Comparison of ENCODE assay signal across 19 cellular contexts in the genomic region with DNA sequence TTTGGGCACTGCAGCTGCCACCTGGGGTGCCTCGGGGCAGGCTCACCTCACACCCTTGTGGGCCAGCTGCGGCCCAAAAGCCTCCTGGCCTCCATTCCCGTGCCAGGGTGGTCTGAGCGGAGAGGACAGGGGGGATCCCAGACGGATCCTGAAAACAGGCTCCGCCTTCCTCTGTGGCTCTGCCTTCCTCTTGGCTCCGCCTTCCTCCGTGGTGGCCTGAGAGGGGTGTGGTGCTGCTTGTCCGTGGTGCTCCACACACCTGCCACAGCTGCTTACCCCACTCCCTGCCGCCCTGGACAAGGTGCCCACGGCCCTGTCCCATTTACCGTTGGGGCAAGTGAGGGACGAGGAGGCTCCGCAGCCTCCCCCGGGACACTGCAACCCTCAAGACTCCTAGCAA. TPM values are rescaled to one million over a fixed set of nuclear protein-coding genes. Genes with fewer than 3 reads are reported as not detected.
DNase-seq lines count a peak whose midpoint lies in the region; ATAC-seq, FAIRE-seq and TF ChIP-seq lines count a peak whose summit lies in the region.
"Had no signal": no experiment of that assay in that cellular context is flagged by ENCODE, and none has a peak within 500 bp of the region (broad histone marks: within the 10 kb centered on the region; RNA-seq: fewer than 3 reads in every experiment).

No MANE protein-coding gene starts in this region.

- H3K4me3 ChIP-seq in HepG2 (replicated peaks in 1 of 3; ENCODE audit: insufficient read depth in 1 of 3, low read depth in 2 of 3, low read length in 3 of 3) (no peak overlapping the region), right lobe of liver (no peak overlapping the region), HEK293 (ENCODE audit: low read depth, low read length) (no peak overlapping the region), neuronal stem cell (ENCODE audit: low read length in 2 of 2) (no peak overlapping the region), WERI-Rb-1 (ENCODE audit: low read depth, low read length) (no peak overlapping the region)
- H3K4me3 ChIP-seq: GM23248 had no signal

- intact Hi-C loops in HepG2 (cut with micrococcal nuclease; ENCODE audit: unreplicated experiment) (no loop called here), right lobe of liver (cut with DNase I) (no loop called here), left colon (cut with DNase I, micrococcal nuclease) (no loop called here)

- no peak overlapping the region for H3K27ac ChIP-seq in HepG2 (ENCODE audit: extremely low read length, insufficient read depth, low read length)
- no peak overlapping the region for H3K27ac ChIP-seq in right lobe of liver
- H3K27ac ChIP-seq in HEK293 (ENCODE audit: extremely low read depth, low read depth, low read length) = no peak overlapping the region
- H3K27ac ChIP-seq in neuronal stem cell (replicated peaks; ENCODE audit: low read length) = no peak overlapping the region
- no peak overlapping the region for H3K27ac ChIP-seq in WERI-Rb-1
- no peak overlapping the region for H3K27ac ChIP-seq in foreskin keratinocyte
- H3K27ac ChIP-seq: 22Rv1, GM23248 had no signal

- H3K4me1 ChIP-seq in HepG2 (ENCODE audit: insufficient read depth, low read length) (peaks cover 88% of the 10 kb centered on the region), right lobe of liver (no peaks in the 10 kb centered on the region), HEK293 (ENCODE audit: control insufficient read depth, insufficient read depth, low read length) (peaks cover 7% of the 10 kb centered on the region), neuronal stem cell (ENCODE audit: control insufficient read depth in 2 of 2, insufficient read depth in 1 of 2, low read depth in 1 of 2, low read length in 2 of 2) (peaks cover 13 to 28% of the 10 kb centered on the region in 2 donors), foreskin keratinocyte (no peaks in the 10 kb centered on the region)

- no peak overlapping the region for H3K14ac ChIP-seq in neuronal stem cell (ENCODE audit: low read length)

- ATAC-seq in HepG2 (no peak), right lobe of liver (no peak), left colon (peak; percentile 54), foreskin keratinocyte (no peak)

- no peak for FAIRE-seq in HepG2 (lab: Jason Lieb, UNC)
- FAIRE-seq: A204.1, G401.6, GM12892 had no signal

- H3K18ac ChIP-seq in neuronal stem cell (ENCODE audit: low read length) = peak overlapping the region; percentile 79

- no peak overlapping the region for H3K4me2 ChIP-seq in HepG2 (ENCODE audit: low read depth, low read length)
- no peak overlapping the region for H3K4me2 ChIP-seq in neuronal stem cell (ENCODE audit: insufficient read depth, low read length, poor library complexity, severe bottlenecking)

- no TSS peak for BruUV-seq in HepG2 (replicated peaks; lab: Mats Ljungman, UMichigan)

- TF ChIP-seq POLR2A in HepG2 (IDR thresholded peaks at IDR 0.05; ENCODE audit: insufficient read depth in 1 of 2, low read depth in 2 of 2, low read length in 2 of 2) = no peak
- TF ChIP-seq POLR2A in right lobe of liver (IDR thresholded peaks at IDR 0.05) = no peak

- TF ChIP-seq CTCF in HepG2 (CRISPR knock-in tag; IDR thresholded peaks at IDR 0.05) (no peak), right lobe of liver (IDR thresholded peaks at IDR 0.05) (no peak), HEK293 (tag by site-specific recombination; IDR thresholded peaks at IDR 0.05) (no peak), WERI-Rb-1 (IDR thresholded peaks at IDR 0.05; ENCODE audit: low read depth, low read length) (no peak), foreskin keratinocyte (conservative IDR thresholded peaks at IDR 0.05) (no peak)

- POLR2A ChIA-PET in HepG2 (lab: Yijun Ruan, JAX) (interaction anchor here (1.5 to 7.3 kb wide), 4 partner anchors 7 to 28 kb away, joined by 6 to 88 read pairs (median 19); partner anchors contain the start of gene KCNQ1OT1), HEK293 (lab: Yijun Ruan, JAX) (interaction anchor here (1.8 kb wide), 1 partner anchor 23 kb away, joined by 6 read pairs; the partner anchor contains the start of gene KCNQ1OT1)

- H3K79me1 ChIP-seq in neuronal stem cell (ENCODE audit: low read depth, low read length) = peaks cover 2% of the 10 kb centered on the region

- H2AFZ ChIP-seq in HepG2 (ENCODE audit: low read length) (no peak overlapping the region), neuronal stem cell (ENCODE audit: low read length) (no peak overlapping the region)
- H2AFZ ChIP-seq: GM23248 had no signal

- H4K91ac ChIP-seq in neuronal stem cell (ENCODE audit: low read depth, low read length, poor library complexity) = no peak overlapping the region

- peaks cover 20% of the 10 kb centered on the region for H3K79me2 ChIP-seq in HepG2 (ENCODE audit: insufficient read depth, low read length)

- 81% methylated on average over 9 of the region's 15 CpGs for WGBS in HepG2 (ENCODE audit: low lambda C conversion rate)
- WGBS in right lobe of liver (ENCODE audit: insufficient coverage, low coverage, low lambda C conversion rate, missing lambda C conversion rate) = no CpG with 5 or more reads among the region's 15 CpGs
- no CpG with 5 or more reads among the region's 15 CpGs for WGBS in neuronal stem cell (ENCODE audit: extremely low coverage in 2 of 2, insufficient read length in 2 of 2, insufficient replicate concordance in 1 of 2), 2 donors

- no peak for DNase-seq in HepG2 (ENCODE audit: low spot score)
- no peak for DNase-seq in right lobe of liver
- DNase-seq in left colon = no peak
- no peak for DNase-seq in neuronal stem cell (ENCODE audit: low spot score)
- DNase-seq in HK-2 (ENCODE audit: unreplicated experiment) = no peak
- DNase-seq in WERI-Rb-1 = no peak
- DNase-seq in foreskin keratinocyte = no peak
- DNase-seq: C1 segment of cervical spinal cord; Caco-2; CD4-positive, alpha-beta memory T cell; DMS153; DND-41; GM23248; H9 had no signal

- in situ Hi-C loops in HepG2 (cut with HindIII; ENCODE audit: extremely low pct_ligation_motif_present, low pct_unique_long_range_greater_than_20kb) = no loop called here

- no peaks in the 10 kb centered on the region for H3K36me3 ChIP-seq in HepG2 (replicated peaks in 1 of 2; ENCODE audit: control insufficient read depth in 1 of 2, insufficient read depth in 2 of 2, low read length in 2 of 2)
- H3K36me3 ChIP-seq in right lobe of liver = no peaks in the 10 kb centered on the region
- H3K36me3 ChIP-seq in HEK293 (ENCODE audit: control insufficient read depth in 2 of 2, insufficient read depth in 1 of 2, low read length in 2 of 2) = no peaks in the 10 kb centered on the region
- H3K36me3 ChIP-seq in neuronal stem cell (replicated peaks in 1 of 2; ENCODE audit: control insufficient read depth in 2 of 2, insufficient read depth in 2 of 2, low read length in 2 of 2) = no peaks in the 10 kb centered on the region
- H3K36me3 ChIP-seq in WERI-Rb-1 = no peaks in the 10 kb centered on the region

- no peak overlapping the region for H2BK12ac ChIP-seq in neuronal stem cell (ENCODE audit: low read length)

- H3K23ac ChIP-seq in neuronal stem cell (ENCODE audit: low read depth, low read length, poor library complexity) = peak overlapping the region; percentile 26

- TF ChIP-seq RAD21 in HepG2 (CRISPR knock-in tag; IDR thresholded peaks at IDR 0.05) = no peak

- no peak overlapping the region for H2BK120ac ChIP-seq in neuronal stem cell (ENCODE audit: low read depth, low read length)

- H3K4ac ChIP-seq in neuronal stem cell (ENCODE audit: low read length) = no peak overlapping the region

- H4K8ac ChIP-seq in neuronal stem cell (ENCODE audit: low read depth, low read length) = no peak overlapping the region

- H3K27me3 ChIP-seq in HepG2 (ENCODE audit: control insufficient read depth in 1 of 2, insufficient read depth in 2 of 2, low read length in 2 of 2) (peaks cover 8 to 43% of the 10 kb centered on the region in 2 experiments; a peak in 4 of 5 replicates), right lobe of liver (no peaks in the 10 kb centered on the region), neuronal stem cell (ENCODE audit: control insufficient read depth in 3 of 3, insufficient read depth in 3 of 3, low read depth in 1 of 3, low read length in 3 of 3) (peaks cover 0 to 95% (median 50%) of the 10 kb centered on the region in 3 experiments), WERI-Rb-1 (ENCODE audit: insufficient read depth, low read depth, severe bottlenecking) (no peaks in the 10 kb centered on the region), foreskin keratinocyte (peaks cover 8% of the 10 kb centered on the region)

- CTCF ChIA-PET in HepG2 (lab: Yijun Ruan, JAX; ENCODE audit: low intra/inter-chr PET ratio, low total read pairs) (no interaction called here), HEK293 (lab: Yijun Ruan, JAX) (interaction anchor here (0.6 kb wide), 1 partner anchor 179 kb away, joined by 4 read pairs; no protein-coding TSS in a partner anchor)

- TF ChIP-seq EP300 in HepG2 (IDR thresholded peaks at IDR 0.05; ENCODE audit: low read depth in 2 of 2, low read length in 2 of 2) = no peak
- TF ChIP-seq EP300 in HepG2 (CRISPR knock-in tag; IDR thresholded peaks at IDR 0.05; ENCODE audit: borderline replicate concordance) = no peak

- no peak overlapping the region for H2BK15ac ChIP-seq in neuronal stem cell (ENCODE audit: low read length)

- peak overlapping the region; percentile 85 for H2AK5ac ChIP-seq in neuronal stem cell (ENCODE audit: low read depth, low read length)

- H3K9me3 ChIP-seq in HepG2 (ENCODE audit: low read length) (no peaks in the 10 kb centered on the region), right lobe of liver (no peaks in the 10 kb centered on the region), HEK293 (ENCODE audit: control insufficient read depth, insufficient read depth, low read depth, low read length) (no peaks in the 10 kb centered on the region), neuronal stem cell (replicated peaks in 1 of 2; ENCODE audit: control insufficient read depth in 2 of 2, insufficient read depth in 1 of 2, low read depth in 1 of 2, low read length in 2 of 2) (peaks cover 0 to 16% of the 10 kb centered on the region in 2 donors), WERI-Rb-1 (ENCODE audit: severe bottlenecking) (peaks cover 13% of the 10 kb centered on the region)
- H3K9me3 ChIP-seq: Caco-2 had no signal

- H4K20me1 ChIP-seq in HepG2 (ENCODE audit: insufficient read depth, low read length) = no peaks in the 10 kb centered on the region

- H2BK5ac ChIP-seq in neuronal stem cell (ENCODE audit: low read length) = no peak overlapping the region

- H3K9ac ChIP-seq in HepG2 (ENCODE audit: insufficient read depth, low read depth, low read length) (no peak overlapping the region), neuronal stem cell (ENCODE audit: low read depth, low read length, poor library complexity) (no peak overlapping the region)
- H3K9ac ChIP-seq: GM23248 had no signal

RNA-seq across cellular contexts. Expression of gene KCNQ1OT1, which starts 23.2 kb away (rescaled TPM):
- 2.5 and 18.9 TPM in 2 replicates for total RNA-seq in HepG2 (2016; rRNA removed; fragmentation: Illumina TruSeq; extraction: Trizol)
- total RNA-seq in HepG2 (2016; cell fraction: cytosol; rRNA removed; fragmentation: Illumina TruSeq; extraction: Trizol; ENCODE audit: low read depth) = 0.30 and 0.35 TPM in 2 replicates
- total RNA-seq in HepG2 (2016; cell fraction: insoluble cytoplasmic fraction; rRNA removed; fragmentation: Illumina TruSeq; extraction: Trizol) = 2.0 and 16.5 TPM in 2 replicates
- total RNA-seq in HepG2 (2016; cell fraction: membrane; rRNA removed; fragmentation: Illumina TruSeq; extraction: Trizol) = 0.90 and 1.1 TPM in 2 replicates
- 66.8 and 83.4 TPM in 2 replicates for total RNA-seq in HepG2 (2016; cell fraction: nucleus; rRNA removed; fragmentation: Illumina TruSeq; extraction: Trizol)
- polyA plus RNA-seq in HepG2 (2011; rRNA removed) = 1.3 TPM in 2 replicates
- polyA plus RNA-seq in HepG2 (2011; cell fraction: cytosol; rRNA removed) = 0.05 TPM in 2 replicates
- polyA plus RNA-seq in HepG2 (2011; cell fraction: nucleus; rRNA removed) = 11.8 and 14.7 TPM in 2 replicates
- 1.9 and 2.0 TPM in 2 replicates for polyA plus RNA-seq in HepG2 (2012)
- 0.01 and 0.02 TPM in 2 replicates for polyA plus RNA-seq in HepG2 (2016; cell fraction: cytosol; fragmentation: Illumina TruSeq; extraction: Trizol; ENCODE audit: low read depth)
- polyA plus RNA-seq in HepG2 (2016; cell fraction: insoluble cytoplasmic fraction; fragmentation: Illumina TruSeq; extraction: Trizol; ENCODE audit: low read depth) = 0.15 and 0.17 TPM in 2 replicates
- 0.03 and 0.06 TPM in 2 replicates for polyA plus RNA-seq in HepG2 (2016; cell fraction: membrane; fragmentation: Illumina TruSeq; extraction: Trizol; ENCODE audit: low read depth)
- 8.4 and 10.5 TPM in 2 replicates for polyA plus RNA-seq in HepG2 (2016; cell fraction: nucleus; fragmentation: Illumina TruSeq; extraction: Trizol; ENCODE audit: insufficient read depth, low read depth)
- polyA minus RNA-seq in HepG2 (2011; rRNA and poly(A)+ RNA removed; ENCODE audit: low replicate concordance) = 0.05 and 36.1 TPM in 2 replicates
- polyA minus RNA-seq in HepG2 (2011; cell fraction: cytosol; rRNA and poly(A)+ RNA removed) = 0.79 and 0.97 TPM in 2 replicates
- 112 and 125 TPM in 2 replicates for polyA minus RNA-seq in HepG2 (2011; cell fraction: nucleus; rRNA and poly(A)+ RNA removed)
- total RNA-seq in right lobe of liver = 1 to 10 TPM in 2 of 6 experiments, under 1 TPM in 4; 0.37 to 1.7 (median 0.60) TPM
- total RNA-seq in left colon = 1 to 10 TPM; 1.1 to 1.9 TPM
- polyA plus RNA-seq in neuronal stem cell (2013, experiment 1 of 2) = 0.08 TPM
- polyA plus RNA-seq in neuronal stem cell (2013, experiment 2 of 2) = 0.11 TPM
- total RNA-seq in foreskin keratinocyte = 0.25 and 0.34 TPM in 2 replicates
- polyA plus RNA-seq in foreskin keratinocyte = under 0.01 TPM in 2 replicates
